ENCODE assay signal across 10 cellular contexts in the genomic region with DNA sequence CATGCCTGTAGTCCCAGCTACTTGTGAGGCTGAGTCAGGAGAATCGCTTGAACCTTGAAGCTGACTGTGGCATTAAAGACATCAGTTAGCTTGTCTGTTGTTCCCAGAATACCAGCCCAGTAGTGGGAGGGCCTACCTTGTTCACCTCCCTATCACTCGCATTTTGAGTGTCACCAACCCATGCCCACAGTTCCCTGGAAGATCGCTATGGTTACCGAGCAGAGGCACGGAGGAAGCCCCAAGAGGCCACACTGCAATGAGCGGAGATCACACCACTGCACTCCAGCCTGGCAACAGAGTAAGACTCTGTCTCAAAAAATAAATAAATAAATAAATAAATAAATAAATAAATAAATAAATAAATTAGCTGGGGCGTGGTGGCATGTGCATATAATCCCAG. TPM values are rescaled to one million over a fixed set of nuclear protein-coding genes. Genes with fewer than 3 reads are reported as not detected.
"Had no signal": no experiment of that assay in that cellular context is flagged by ENCODE, and none has a peak within 500 bp of the region (broad histone marks: within the 10 kb centered on the region; RNA-seq: fewer than 3 reads in every experiment).

No MANE protein-coding gene starts in this region.

RNA-seq across cellular contexts. Expression of a gene that starts 21.1 kb away (rescaled TPM):
- polyA plus RNA-seq: psoas muscle, sigmoid colon, thymus had no signal

RNA-seq across cellular contexts. Expression of a gene that starts 55.7 kb away (rescaled TPM):
- total RNA-seq: activated CD8-positive, alpha-beta memory T cell treated with anti-CD3 and anti-CD28 coated beads for 36 hours; glomerular endothelial cell; left lobe of liver; mucosa of gallbladder; omental fat pad; psoas muscle; sigmoid colon; SJSA1 had no signal
- polyA plus RNA-seq: immature natural killer cell had no signal
